1 cellular context compared by ENCODE assay signal in genomic region chr1:226692868-226693267, GRCh38.
TF ChIP-seq lines count a peak whose summit lies in the region.

No MANE protein-coding gene starts in this region.

TF ChIP-seq in GM12878, 131 proteins besides CTCF, POLR2A, EP300 and RAD21 (continued from another document):
- TF ChIP-seq, protein P1, sequence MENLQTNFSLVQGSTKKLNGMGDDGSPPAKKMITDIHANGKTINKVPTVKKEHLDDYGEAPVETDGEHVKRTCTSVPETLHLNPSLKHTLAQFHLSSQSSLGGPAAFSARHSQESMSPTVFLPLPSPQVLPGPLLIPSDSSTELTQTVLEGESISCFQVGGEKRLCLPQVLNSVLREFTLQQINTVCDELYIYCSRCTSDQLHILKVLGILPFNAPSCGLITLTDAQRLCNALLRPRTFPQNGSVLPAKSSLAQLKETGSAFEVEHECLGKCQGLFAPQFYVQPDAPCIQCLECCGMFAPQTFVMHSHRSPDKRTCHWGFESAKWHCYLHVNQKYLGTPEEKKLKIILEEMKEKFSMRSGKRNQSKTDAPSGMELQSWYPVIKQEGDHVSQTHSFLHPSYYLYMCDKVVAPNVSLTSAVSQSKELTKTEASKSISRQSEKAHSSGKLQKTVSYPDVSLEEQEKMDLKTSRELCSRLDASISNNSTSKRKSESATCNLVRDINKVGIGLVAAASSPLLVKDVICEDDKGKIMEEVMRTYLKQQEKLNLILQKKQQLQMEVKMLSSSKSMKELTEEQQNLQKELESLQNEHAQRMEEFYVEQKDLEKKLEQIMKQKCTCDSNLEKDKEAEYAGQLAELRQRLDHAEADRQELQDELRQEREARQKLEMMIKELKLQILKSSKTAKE (IDR thresholded peaks at IDR 0.05; ENCODE audit: low read depth, poor library complexity, severe bottlenecking): no peak
- TF ChIP-seq MEF2A (IDR thresholded peaks at IDR 0.05; ENCODE audit: insufficient read depth, low read depth, low read length): no peak
- TF ChIP-seq SMC3 (IDR thresholded peaks at IDR 0.05; ENCODE audit: borderline replicate concordance, low read length): no peak
- no peak for TF ChIP-seq CBX5 (IDR thresholded peaks at IDR 0.05; ENCODE audit: low read depth)
- no peak for TF ChIP-seq CREB1 (IDR thresholded peaks at IDR 0.05; ENCODE audit: low read depth)
- TF ChIP-seq, protein P2, sequence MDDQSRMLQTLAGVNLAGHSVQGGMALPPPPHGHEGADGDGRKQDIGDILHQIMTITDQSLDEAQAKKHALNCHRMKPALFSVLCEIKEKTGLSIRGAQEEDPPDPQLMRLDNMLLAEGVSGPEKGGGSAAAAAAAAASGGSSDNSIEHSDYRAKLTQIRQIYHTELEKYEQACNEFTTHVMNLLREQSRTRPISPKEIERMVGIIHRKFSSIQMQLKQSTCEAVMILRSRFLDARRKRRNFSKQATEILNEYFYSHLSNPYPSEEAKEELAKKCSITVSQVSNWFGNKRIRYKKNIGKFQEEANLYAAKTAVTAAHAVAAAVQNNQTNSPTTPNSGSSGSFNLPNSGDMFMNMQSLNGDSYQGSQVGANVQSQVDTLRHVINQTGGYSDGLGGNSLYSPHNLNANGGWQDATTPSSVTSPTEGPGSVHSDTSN (IDR thresholded peaks at IDR 0.05; ENCODE audit: insufficient replicate concordance, low read depth, low read length): no peak
- no peak for TF ChIP-seq ZBTB11 (CRISPR knock-in tag; IDR thresholded peaks at IDR 0.05)
- no peak for TF ChIP-seq ESRRA (IDR thresholded peaks at IDR 0.05; ENCODE audit: low read length)
- no peak for TF ChIP-seq MLLT1 (IDR thresholded peaks at IDR 0.05)
- TF ChIP-seq JUNB (IDR thresholded peaks at IDR 0.05): no peak
- TF ChIP-seq HDGF (IDR thresholded peaks at IDR 0.05): no peak
- TF ChIP-seq JUND (IDR thresholded peaks at IDR 0.05; ENCODE audit: low read depth, low read length): no peak
- no peak for TF ChIP-seq MTA2 (IDR thresholded peaks at IDR 0.05; ENCODE audit: low read depth)
- no peak for TF ChIP-seq WRNIP1 (IDR thresholded peaks at IDR 0.05; ENCODE audit: borderline replicate concordance, low read depth, low read length)
